18 cellular contexts compared by ENCODE assay signal in genomic region chr15:55652363-55652762, GRCh38.
"Had no signal": no experiment of that assay in that cellular context is flagged by ENCODE, and none has a peak within 500 bp of the region (broad histone marks: within the 10 kb centered on the region; RNA-seq: fewer than 3 reads in every experiment).

No MANE protein-coding gene starts in this region.

- H3K9me3 ChIP-seq: ascending aorta, breast epithelium, lower lobe of right lung, neutrophil, pancreas, thoracic aorta had no signal

- ATAC-seq: activated CD4-positive, alpha-beta T cell treated with anti-CD3 and anti-CD28 coated beads for 36 hours; left cardiac atrium; lower lobe of right lung; pancreas; sciatic nerve; stimulated activated memory B cell treated with anti-CD40 and anti-IgM and Interleukin-4, amounts not matched to agents 10 μg/mL and 1 μg/mL and 100 μg/mL, for 72 hours had no signal

- H3K36me3 ChIP-seq: ascending aorta, breast epithelium, lower lobe of right lung, neutrophil, pancreas, thoracic aorta had no signal

- H3K4me1 ChIP-seq: ascending aorta, breast epithelium, lower lobe of right lung, pancreas had no signal

- H3K27ac Mint-ChIP-seq: activated CD4-positive, alpha-beta T cell treated with anti-CD3 and anti-CD28 coated beads for 36 hours; activated naive CD4-positive, alpha-beta T cell treated with anti-CD3 and anti-CD28 coated beads, Interleukin-2, amount 50 U/mL, for 24 hours; stimulated activated memory B cell treated with anti-CD40 and anti-IgM and Interleukin-4, amounts not matched to agents 10 μg/mL and 1 μg/mL and 100 μg/mL, for 72 hours; T-helper 2 cell treated with Interferon-gamma antibody and Interleukin-4, amounts not matched to agents 5 μg/mL and 100 μg/mL, for 36 hours had no signal

- H3K4me1 Mint-ChIP-seq: activated naive CD4-positive, alpha-beta T cell treated with anti-CD3 and anti-CD28 coated beads, Interleukin-2, amount 50 U/mL, for 24 hours; stimulated activated memory B cell treated with anti-CD40 and anti-IgM and Interleukin-4, amounts not matched to agents 10 μg/mL and 1 μg/mL and 100 μg/mL, for 72 hours had no signal

- H3K27me3 Mint-ChIP-seq: activated CD4-positive, alpha-beta T cell treated with anti-CD3 and anti-CD28 coated beads for 36 hours; activated naive CD4-positive, alpha-beta T cell treated with anti-CD3 and anti-CD28 coated beads, Interleukin-2, amount 50 U/mL, for 24 hours; stimulated activated memory B cell treated with anti-CD40 and anti-IgM and Interleukin-4, amounts not matched to agents 10 μg/mL and 1 μg/mL and 100 μg/mL, for 72 hours had no signal

- H3K27me3 ChIP-seq: ascending aorta, breast epithelium, neutrophil, pancreas had no signal

- H3K36me3 Mint-ChIP-seq: activated naive CD4-positive, alpha-beta T cell treated with anti-CD3 and anti-CD28 coated beads, Interleukin-2, amount 50 U/mL, for 24 hours; stimulated activated memory B cell treated with anti-CD40 and anti-IgM and Interleukin-4, amounts not matched to agents 10 μg/mL and 1 μg/mL and 100 μg/mL, for 72 hours had no signal

- H3K9me3 Mint-ChIP-seq: activated naive CD4-positive, alpha-beta T cell treated with anti-CD3 and anti-CD28 coated beads, Interleukin-2, amount 50 U/mL, for 24 hours; stimulated activated memory B cell treated with anti-CD40 and anti-IgM and Interleukin-4, amounts not matched to agents 10 μg/mL and 1 μg/mL and 100 μg/mL, for 72 hours; T-helper 2 cell treated with Interferon-gamma antibody and Interleukin-4, amounts not matched to agents 5 μg/mL and 100 μg/mL, for 36 hours had no signal

- H3K4me3 ChIP-seq: ascending aorta, breast epithelium, lower lobe of right lung, pancreas, thoracic aorta had no signal

- H3K4me3 Mint-ChIP-seq: activated CD4-positive, alpha-beta T cell treated with anti-CD3 and anti-CD28 coated beads for 36 hours; activated naive CD4-positive, alpha-beta T cell treated with anti-CD3 and anti-CD28 coated beads, Interleukin-2, amount 50 U/mL, for 24 hours; stimulated activated memory B cell treated with anti-CD40 and anti-IgM and Interleukin-4, amounts not matched to agents 10 μg/mL and 1 μg/mL and 100 μg/mL, for 72 hours; T-helper 2 cell treated with Interferon-gamma antibody and Interleukin-4, amounts not matched to agents 5 μg/mL and 100 μg/mL, for 36 hours had no signal

- DNase-seq: activated CD4-positive, alpha-beta T cell treated with anti-CD3 and anti-CD28 coated beads for 36 hours; activated CD4-positive, alpha-beta T cell treated with anti-CD3 and anti-CD28 coated beads, Interleukin-2, amount 50 U/mL, for 48 hours; activated gamma-delta T cell; cerebellar nuclear complex; cortex of kidney; effector CD8-positive, alpha-beta T cell; left cardiac atrium; lower lobe of right lung; pancreas; stimulated activated CD4-positive, alpha-beta T cell treated with anti-CD3 and anti-CD28 coated beads, Interleukin-4, amount 100 ng/mL, for 24 hours had no signal

- H3K27ac ChIP-seq: ascending aorta, breast epithelium, lower lobe of right lung, neutrophil, pancreas, thoracic aorta had no signal
